1 cellular context compared by ENCODE assay signal in the genomic region with DNA sequence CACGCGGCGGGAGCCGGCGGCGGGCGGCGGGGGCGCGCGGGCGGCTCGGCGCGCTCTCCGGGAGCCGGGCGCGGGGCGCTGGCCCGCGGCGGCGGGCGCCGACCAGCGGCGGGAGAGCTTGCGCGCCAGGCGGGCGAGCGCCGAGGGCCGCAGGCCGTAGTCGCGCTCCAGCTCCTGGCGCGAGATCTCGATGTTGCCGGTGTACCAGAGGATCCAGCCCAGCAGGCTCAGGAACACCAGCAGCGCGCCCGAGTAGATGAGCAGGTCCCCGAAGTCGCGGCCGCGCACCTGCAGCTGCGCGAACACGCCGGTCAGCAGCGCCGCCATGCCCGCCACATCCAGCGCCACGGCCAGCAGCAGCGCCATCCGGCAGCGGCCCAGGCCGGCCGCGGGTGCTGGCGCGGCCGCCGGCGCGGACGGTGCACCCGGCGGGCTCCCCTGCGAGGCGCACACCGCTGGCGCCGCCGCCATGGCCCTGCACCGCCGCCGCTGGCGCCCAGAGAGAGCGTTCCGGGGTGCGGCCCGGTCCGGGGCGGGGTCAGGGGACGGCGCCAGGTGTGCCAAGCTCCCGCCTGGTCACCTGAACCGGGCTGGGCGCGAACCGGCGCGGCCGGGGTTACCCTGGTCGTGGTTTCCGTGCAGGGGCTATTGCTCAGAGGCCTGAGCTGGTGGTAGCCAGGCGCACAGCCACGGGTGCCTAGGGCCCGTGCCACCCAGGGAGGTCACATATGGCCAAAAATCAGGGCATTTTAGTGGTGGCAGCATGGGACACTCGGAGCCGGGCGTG.
TF ChIP-seq lines count a peak whose summit lies in the region.

A gene with protein sequence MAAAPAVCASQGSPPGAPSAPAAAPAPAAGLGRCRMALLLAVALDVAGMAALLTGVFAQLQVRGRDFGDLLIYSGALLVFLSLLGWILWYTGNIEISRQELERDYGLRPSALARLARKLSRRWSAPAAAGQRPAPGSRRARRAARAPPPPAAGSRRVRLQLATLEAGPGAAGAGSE (minus strand): TSS at position 504 of the 787 bp plus-strand sequence. CDS start 33 bp downstream, at position 471.

TF ChIP-seq in K562, 482 proteins besides CTCF, POLR2A, EP300 and RAD21 (continued from another document):
- TF ChIP-seq, protein P1, sequence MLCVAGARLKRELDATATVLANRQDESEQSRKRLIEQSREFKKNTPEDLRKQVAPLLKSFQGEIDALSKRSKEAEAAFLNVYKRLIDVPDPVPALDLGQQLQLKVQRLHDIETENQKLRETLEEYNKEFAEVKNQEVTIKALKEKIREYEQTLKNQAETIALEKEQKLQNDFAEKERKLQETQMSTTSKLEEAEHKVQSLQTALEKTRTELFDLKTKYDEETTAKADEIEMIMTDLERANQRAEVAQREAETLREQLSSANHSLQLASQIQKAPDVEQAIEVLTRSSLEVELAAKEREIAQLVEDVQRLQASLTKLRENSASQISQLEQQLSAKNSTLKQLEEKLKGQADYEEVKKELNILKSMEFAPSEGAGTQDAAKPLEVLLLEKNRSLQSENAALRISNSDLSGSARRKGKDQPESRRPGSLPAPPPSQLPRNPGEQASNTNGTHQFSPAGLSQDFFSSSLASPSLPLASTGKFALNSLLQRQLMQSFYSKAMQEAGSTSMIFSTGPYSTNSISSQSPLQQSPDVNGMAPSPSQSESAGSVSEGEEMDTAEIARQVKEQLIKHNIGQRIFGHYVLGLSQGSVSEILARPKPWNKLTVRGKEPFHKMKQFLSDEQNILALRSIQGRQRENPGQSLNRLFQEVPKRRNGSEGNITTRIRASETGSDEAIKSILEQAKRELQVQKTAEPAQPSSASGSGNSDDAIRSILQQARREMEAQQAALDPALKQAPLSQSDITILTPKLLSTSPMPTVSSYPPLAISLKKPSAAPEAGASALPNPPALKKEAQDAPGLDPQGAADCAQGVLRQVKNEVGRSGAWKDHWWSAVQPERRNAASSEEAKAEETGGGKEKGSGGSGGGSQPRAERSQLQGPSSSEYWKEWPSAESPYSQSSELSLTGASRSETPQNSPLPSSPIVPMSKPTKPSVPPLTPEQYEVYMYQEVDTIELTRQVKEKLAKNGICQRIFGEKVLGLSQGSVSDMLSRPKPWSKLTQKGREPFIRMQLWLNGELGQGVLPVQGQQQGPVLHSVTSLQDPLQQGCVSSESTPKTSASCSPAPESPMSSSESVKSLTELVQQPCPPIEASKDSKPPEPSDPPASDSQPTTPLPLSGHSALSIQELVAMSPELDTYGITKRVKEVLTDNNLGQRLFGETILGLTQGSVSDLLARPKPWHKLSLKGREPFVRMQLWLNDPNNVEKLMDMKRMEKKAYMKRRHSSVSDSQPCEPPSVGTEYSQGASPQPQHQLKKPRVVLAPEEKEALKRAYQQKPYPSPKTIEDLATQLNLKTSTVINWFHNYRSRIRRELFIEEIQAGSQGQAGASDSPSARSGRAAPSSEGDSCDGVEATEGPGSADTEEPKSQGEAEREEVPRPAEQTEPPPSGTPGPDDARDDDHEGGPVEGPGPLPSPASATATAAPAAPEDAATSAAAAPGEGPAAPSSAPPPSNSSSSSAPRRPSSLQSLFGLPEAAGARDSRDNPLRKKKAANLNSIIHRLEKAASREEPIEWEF (CRISPR knock-in tag; IDR thresholded peaks at IDR 0.05), result 0 out of 2 replicates have a peak, but pooled peaks have one; percentile 39
- TF ChIP-seq LEF1 (IDR thresholded peaks at IDR 0.05) (no peak), IRF2 (CRISPR knock-in tag; IDR thresholded peaks at IDR 0.05) (no peak), PHF20 (IDR thresholded peaks at IDR 0.05; ENCODE audit: partially characterized antibody) (no peak), ZFP36 (IDR thresholded peaks at IDR 0.05; ENCODE audit: low read depth, low read length, partially characterized antibody) (no peak)
- TF ChIP-seq, protein P2, sequence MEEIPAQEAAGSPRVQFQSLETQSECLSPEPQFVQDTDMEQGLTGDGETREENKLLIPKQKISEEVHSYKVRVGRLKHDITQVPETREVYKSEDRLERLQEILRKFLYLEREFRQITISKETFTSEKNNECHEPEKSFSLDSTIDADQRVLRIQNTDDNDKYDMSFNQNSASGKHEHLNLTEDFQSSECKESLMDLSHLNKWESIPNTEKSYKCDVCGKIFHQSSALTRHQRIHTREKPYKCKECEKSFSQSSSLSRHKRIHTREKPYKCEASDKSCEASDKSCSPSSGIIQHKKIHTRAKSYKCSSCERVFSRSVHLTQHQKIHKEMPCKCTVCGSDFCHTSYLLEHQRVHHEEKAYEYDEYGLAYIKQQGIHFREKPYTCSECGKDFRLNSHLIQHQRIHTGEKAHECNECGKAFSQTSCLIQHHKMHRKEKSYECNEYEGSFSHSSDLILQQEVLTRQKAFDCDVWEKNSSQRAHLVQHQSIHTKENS (CRISPR knock-in tag; IDR thresholded peaks at IDR 0.05), result no peak
- TF ChIP-seq, protein P3, sequence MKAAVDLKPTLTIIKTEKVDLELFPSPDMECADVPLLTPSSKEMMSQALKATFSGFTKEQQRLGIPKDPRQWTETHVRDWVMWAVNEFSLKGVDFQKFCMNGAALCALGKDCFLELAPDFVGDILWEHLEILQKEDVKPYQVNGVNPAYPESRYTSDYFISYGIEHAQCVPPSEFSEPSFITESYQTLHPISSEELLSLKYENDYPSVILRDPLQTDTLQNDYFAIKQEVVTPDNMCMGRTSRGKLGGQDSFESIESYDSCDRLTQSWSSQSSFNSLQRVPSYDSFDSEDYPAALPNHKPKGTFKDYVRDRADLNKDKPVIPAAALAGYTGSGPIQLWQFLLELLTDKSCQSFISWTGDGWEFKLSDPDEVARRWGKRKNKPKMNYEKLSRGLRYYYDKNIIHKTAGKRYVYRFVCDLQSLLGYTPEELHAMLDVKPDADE (conservative IDR thresholded peaks at IDR 0.05; ENCODE audit: control insufficient read depth, low read depth, low read length), result 0 out of 2 replicates have a peak, but pooled peaks have one; percentile 12
